In genomic region chr2:225293638-225294037, GRCh38 we compare ENCODE assay signal across 14 cellular contexts.
DNase-seq lines count a peak whose midpoint lies in the region; ATAC-seq and TF ChIP-seq lines count a peak whose summit lies in the region.
"Had no signal": no experiment of that assay in that cellular context is flagged by ENCODE, and none has a peak within 500 bp of the region (broad histone marks: within the 10 kb centered on the region; RNA-seq: fewer than 3 reads in every experiment).

No MANE protein-coding gene starts in this region.

- H3K9me3 ChIP-seq in aorta (ENCODE audit: control insufficient read depth, low read length): no peaks in the 10 kb centered on the region

- no peaks in the 10 kb centered on the region for H3K36me3 ChIP-seq in aorta (ENCODE audit: control insufficient read depth in 1 of 2, insufficient read depth in 2 of 2, low read length in 1 of 2)

- no peak overlapping the region for H3K4me3 ChIP-seq in aorta (ENCODE audit: low read length in 2 of 2)
- H3K4me3 ChIP-seq: GM23338 had no signal

- H3K27ac ChIP-seq in aorta (ENCODE audit: low read depth in 1 of 2, low read length in 2 of 2): no peak overlapping the region
- H3K27ac ChIP-seq: C4-2B, KMS-11 had no signal

- no peaks in the 10 kb centered on the region for H3K27me3 ChIP-seq in aorta (ENCODE audit: control insufficient read depth in 1 of 2, insufficient read depth in 2 of 2, low read length in 1 of 2)

- no peak for TF ChIP-seq CTCF in GM10248 (IDR thresholded peaks at IDR 0.05; ENCODE audit: control extremely low read depth, extremely low read depth, low read depth, missing control alignments)

- ATAC-seq in aorta (ENCODE audit: low FRiP score): no peak
- ATAC-seq: GM23338 had no signal

- POLR2A ChIA-PET in GM10248 (lab: Yijun Ruan, JAX): no interaction called here

- H3K4me1 ChIP-seq in aorta (ENCODE audit: control insufficient read depth in 1 of 2, insufficient read depth in 2 of 2, low read length in 2 of 2): no peaks in the 10 kb centered on the region

- CTCF ChIA-PET in GM10248 (lab: Yijun Ruan, JAX): no interaction called here

- DNase-seq in G401 (ENCODE audit: low spot score): peak; percentile 63
- peak; percentile 97 for DNase-seq in NCI-H1694 treated with DMSO at 0.1 percent for 48 hours (lab: John Stamatoyannopoulos, UW)
- DNase-seq in cerebellar cortex (ENCODE audit: low spot score): peak; percentile 54
- DNase-seq in aorta: no peak
- no peak for DNase-seq in DMS53 treated with DMSO at 0.1 percent for 48 hours (lab: John Stamatoyannopoulos, UW; ENCODE audit: unreplicated experiment)
- DNase-seq in GM10248 (ENCODE audit: extremely low spot score): no peak
- DNase-seq: ACHN; CD4-positive, alpha-beta T cell; DMS53; GDM1; HCEC 1CT had no signal

- intact Hi-C loops in aorta (cut with DNase I): no loop called here

- in situ Hi-C loops in G401 (cut with HindIII; ENCODE audit: low sequenced_read_pairs): no loop called here

- 84 to 87% methylated on average over 7 of the region's 7 CpGs for WGBS in aorta, 2 donors

Comparison
In these comparisons a context has a peak if more than half of its experiments do, and no peak if none do; other contexts are left out.
1. DNase-seq: peak in G401 (single experiment), NCI-H1694 treated with DMSO at 0.1 percent for 48 hours (single experiment) and cerebellar cortex (single experiment); none in aorta (0 of 2), DMS53 treated with DMSO at 0.1 percent for 48 hours (single experiment) and GM10248 (single experiment).